Comparison of ENCODE assay signal across 12 cellular contexts in genomic region chr20:2900845-2901592, GRCh38. TPM values are rescaled to one million over a fixed set of nuclear protein-coding genes. Genes with fewer than 3 reads are reported as not detected.
DNase-seq lines count a peak whose midpoint lies in the region; ATAC-seq and TF ChIP-seq lines count a peak whose summit lies in the region.
"Had no signal": no experiment of that assay in that cellular context is flagged by ENCODE, and none has a peak within 500 bp of the region (broad histone marks: within the 10 kb centered on the region; RNA-seq: fewer than 3 reads in every experiment).

No MANE protein-coding gene starts in this region.

- no peaks in the 10 kb centered on the region for H3K27me3 ChIP-seq in dorsolateral prefrontal cortex
- H3K27me3 ChIP-seq: testis had no signal

- intact Hi-C loops in activated CD8-positive, alpha-beta T cell treated with anti-CD3 and anti-CD28 coated beads for 36 hours (cut with micrococcal nuclease): no loop called here
- intact Hi-C loops in dorsolateral prefrontal cortex (cut with DNase I): no loop called here

- no peaks in the 10 kb centered on the region for H3K9me3 Mint-ChIP-seq in activated T-cell treated with anti-CD3 and anti-CD28 coated beads, Interleukin-2, amount 50 U/mL, for 4 hours
- H3K9me3 Mint-ChIP-seq in activated T-cell treated with anti-CD3 and anti-CD28 coated beads, Interleukin-2, amount 50 U/mL, for 72 hours: no peaks in the 10 kb centered on the region
- H3K9me3 Mint-ChIP-seq in activated CD8-positive, alpha-beta T cell treated with anti-CD3 and anti-CD28 coated beads for 36 hours: peaks cover 4% of the 10 kb centered on the region
- peaks cover 14% of the 10 kb centered on the region for H3K9me3 Mint-ChIP-seq in neural crest cell

- H3K27me3 Mint-ChIP-seq in activated T-cell treated with anti-CD3 and anti-CD28 coated beads, Interleukin-2, amount 50 U/mL, for 4 hours (ENCODE audit: low read depth): no peaks in the 10 kb centered on the region
- no peaks in the 10 kb centered on the region for H3K27me3 Mint-ChIP-seq in activated T-cell treated with anti-CD3 and anti-CD28 coated beads, Interleukin-2, amount 50 U/mL, for 72 hours (ENCODE audit: low read depth)
- H3K27me3 Mint-ChIP-seq in activated CD8-positive, alpha-beta T cell treated with anti-CD3 and anti-CD28 coated beads for 36 hours: no peaks in the 10 kb centered on the region
- no peaks in the 10 kb centered on the region for H3K27me3 Mint-ChIP-seq in neural crest cell (ENCODE audit: low read depth)
- H3K27me3 Mint-ChIP-seq: activated CD4-positive, alpha-beta T cell treated with anti-CD3 and anti-CD28 coated beads for 36 hours had no signal

- no peak overlapping the region for H3K27ac Mint-ChIP-seq in activated T-cell treated with anti-CD3 and anti-CD28 coated beads, Interleukin-2, amount 50 U/mL, for 72 hours
- H3K27ac Mint-ChIP-seq in activated CD8-positive, alpha-beta T cell treated with anti-CD3 and anti-CD28 coated beads for 36 hours: peak overlapping the region; percentile 69
- peak overlapping the region; percentile 24 for H3K27ac Mint-ChIP-seq in neural crest cell (ENCODE audit: unreplicated experiment)

- H3K4me3 ChIP-seq in dorsolateral prefrontal cortex: no peak overlapping the region
- H3K4me3 ChIP-seq: testis had no signal

- DNase-seq in activated T-cell treated with anti-CD3 and anti-CD28 coated beads, Interleukin-2, amount 50 U/mL, for 4 hours: no peak
- no peak for DNase-seq in activated T-cell treated with anti-CD3 and anti-CD28 coated beads, Interleukin-2, amount 50 U/mL, for 72 hours
- no peak for DNase-seq in activated CD8-positive, alpha-beta T cell treated with anti-CD3 and anti-CD28 coated beads for 36 hours
- DNase-seq in neural crest cell (ENCODE audit: low read depth, low spot score) (no peak), dorsolateral prefrontal cortex (no peak), NCI-H1105 treated with DMSO at 0.1 percent for 48 hours (lab: John Stamatoyannopoulos, UW) (no peak), hippocampal formation (lab: John Stamatoyannopoulos, UW) (no peak)
- DNase-seq: activated CD4-positive, alpha-beta T cell treated with anti-CD3 and anti-CD28 coated beads for 36 hours; effector CD8-positive, alpha-beta T cell; glutamatergic neuron; testis had no signal

- TF ChIP-seq CTCF in activated CD8-positive, alpha-beta T cell treated with anti-CD3 and anti-CD28 coated beads for 36 hours (IDR thresholded peaks at IDR 0.05): no peak
- TF ChIP-seq CTCF in neural crest cell (conservative IDR thresholded peaks at IDR 0.05) (no peak), dorsolateral prefrontal cortex (IDR thresholded peaks at IDR 0.05 in 54 of 56, conservative IDR thresholded peaks at IDR 0.05 in 2 of 56; ENCODE audit: low read depth in 1 of 56, partially characterized antibody in 56 of 56) (no peak)

- no peaks in the 10 kb centered on the region for H3K36me3 ChIP-seq in KOPT-K1 (ENCODE audit: insufficient read depth, low read length)

- H3K4me3 Mint-ChIP-seq in activated T-cell treated with anti-CD3 and anti-CD28 coated beads, Interleukin-2, amount 50 U/mL, for 4 hours: peak overlapping the region; percentile 4
- no peak overlapping the region for H3K4me3 Mint-ChIP-seq in activated T-cell treated with anti-CD3 and anti-CD28 coated beads, Interleukin-2, amount 50 U/mL, for 72 hours
- H3K4me3 Mint-ChIP-seq in activated CD8-positive, alpha-beta T cell treated with anti-CD3 and anti-CD28 coated beads for 36 hours: no peak overlapping the region
- H3K4me3 Mint-ChIP-seq in neural crest cell: no peak overlapping the region
- H3K4me3 Mint-ChIP-seq: activated CD4-positive, alpha-beta T cell treated with anti-CD3 and anti-CD28 coated beads for 36 hours had no signal

- CTCF ChIA-PET in activated CD8-positive, alpha-beta T cell treated with anti-CD3 and anti-CD28 coated beads for 36 hours (lab: Charles Lee): interaction anchor here (1.1 to 1.3 kb wide), 2 partner anchors 28 to 85 kb away, joined by 3 read pairs; partner anchors contain the start of gene PTPRA

- H3K27ac ChIP-seq in KOPT-K1 (ENCODE audit: low read depth, low read length, poor library complexity, severe bottlenecking) (peak overlapping the region; percentile 10), dorsolateral prefrontal cortex (no peak overlapping the region)
- H3K27ac ChIP-seq: testis had no signal

- peaks cover 8% of the 10 kb centered on the region for H3K36me3 Mint-ChIP-seq in activated T-cell treated with anti-CD3 and anti-CD28 coated beads, Interleukin-2, amount 50 U/mL, for 4 hours (ENCODE audit: insufficient read depth)
- H3K36me3 Mint-ChIP-seq in activated T-cell treated with anti-CD3 and anti-CD28 coated beads, Interleukin-2, amount 50 U/mL, for 72 hours (ENCODE audit: insufficient read depth in 2 of 2): peaks cover 0 to 10% of the 10 kb centered on the region in 2 donors
- H3K36me3 Mint-ChIP-seq in activated CD8-positive, alpha-beta T cell treated with anti-CD3 and anti-CD28 coated beads for 36 hours (ENCODE audit: low read depth): peaks cover 19% of the 10 kb centered on the region
- H3K36me3 Mint-ChIP-seq in neural crest cell (ENCODE audit: low read depth): peaks cover 23% of the 10 kb centered on the region

- no peak for ATAC-seq in activated T-cell treated with anti-CD3 and anti-CD28 coated beads, Interleukin-2, amount 50 U/mL, for 4 hours
- no peak for ATAC-seq in activated T-cell treated with anti-CD3 and anti-CD28 coated beads, Interleukin-2, amount 50 U/mL, for 72 hours (replicated peaks in 1 of 2)
- ATAC-seq in activated CD8-positive, alpha-beta T cell treated with anti-CD3 and anti-CD28 coated beads for 36 hours: no peak
- ATAC-seq: activated CD4-positive, alpha-beta T cell treated with anti-CD3 and anti-CD28 coated beads for 36 hours had no signal

- peaks cover 37% of the 10 kb centered on the region for H3K4me1 Mint-ChIP-seq in activated T-cell treated with anti-CD3 and anti-CD28 coated beads, Interleukin-2, amount 50 U/mL, for 4 hours (ENCODE audit: low read depth)
- peaks cover 56% of the 10 kb centered on the region for H3K4me1 Mint-ChIP-seq in activated T-cell treated with anti-CD3 and anti-CD28 coated beads, Interleukin-2, amount 50 U/mL, for 72 hours (ENCODE audit: low read depth)
- H3K4me1 Mint-ChIP-seq in activated CD8-positive, alpha-beta T cell treated with anti-CD3 and anti-CD28 coated beads for 36 hours (ENCODE audit: low read depth): peaks cover 56% of the 10 kb centered on the region
- H3K4me1 Mint-ChIP-seq in neural crest cell: peaks cover 15% of the 10 kb centered on the region

- POLR2A ChIA-PET in activated CD8-positive, alpha-beta T cell treated with anti-CD3 and anti-CD28 coated beads for 36 hours (lab: Charles Lee): interaction anchor here (0.7 to 2.0 kb wide), 3 partner anchors 28 to 135 kb away, joined by 4 to 6 read pairs (median 5); partner anchors contain the start of gene PTPRA

- H3K9me3 ChIP-seq in KOPT-K1 (ENCODE audit: insufficient read depth, low read length, poor library complexity, severe bottlenecking): no peaks in the 10 kb centered on the region
- H3K9me3 ChIP-seq: testis had no signal

RNA-seq across cellular contexts. Expression of gene PTPRA, which starts 27.7 kb away (rescaled TPM):
- total RNA-seq in activated T-cell treated with anti-CD3 and anti-CD28 coated beads, Interleukin-2, amount 50 U/mL, for 4 hours: 10 to 100 TPM; 28.2 to 34.5 (median 32.3) TPM
- 10 to 100 TPM; 81.2 to 85.9 TPM for total RNA-seq in activated T-cell treated with anti-CD3 and anti-CD28 coated beads, Interleukin-2, amount 50 U/mL, for 72 hours
- 10 to 100 TPM; 42.0 to 43.1 TPM for total RNA-seq in activated CD8-positive, alpha-beta T cell treated with anti-CD3 and anti-CD28 coated beads for 36 hours
- 86.5 and 88.7 TPM in 2 replicates for total RNA-seq in neural crest cell
- total RNA-seq in dorsolateral prefrontal cortex: 100 to 1,000 TPM; 105 to 214 (median 150) TPM
